11 cellular contexts compared by ENCODE assay signal in genomic region chr2:147463881-147464520, GRCh38.
DNase-seq lines count a peak whose midpoint lies in the region; ATAC-seq and FAIRE-seq lines count a peak whose summit lies in the region.
"Had no signal": no experiment of that assay in that cellular context is flagged by ENCODE, and none has a peak within 500 bp of the region (broad histone marks: within the 10 kb centered on the region; RNA-seq: fewer than 3 reads in every experiment).

No MANE protein-coding gene starts in this region.

- H3K36me3 ChIP-seq in mesenchymal stem cell (ENCODE audit: control insufficient read depth in 1 of 2, insufficient read depth in 2 of 2, low read depth in 1 of 2, low read length in 2 of 2) = no peaks in the 10 kb centered on the region

- DNase-seq in kidney tubule cell (ENCODE audit: low spot score) (peak; percentile 91), UCSD-AML1 (lab: John Stamatoyannopoulos, UW; ENCODE audit: unreplicated experiment) (no peak), urothelium cell line (ENCODE audit: low spot score) (no peak), AG08396 (ENCODE audit: low spot score) (no peak), mesenchymal stem cell (no peak)
- DNase-seq: activated T-cell treated with anti-CD3 and anti-CD28 coated beads for 4 hours, NCI-H524 treated with DMSO at 0.1 percent for 48 hours, T-cell had no signal

- H2BK15ac ChIP-seq in mesenchymal stem cell (ENCODE audit: low read depth, poor library complexity, severe bottlenecking) = no peak overlapping the region

- peaks cover 0 to 9% of the 10 kb centered on the region in 2 experiments for H3K27me3 ChIP-seq in mesenchymal stem cell (ENCODE audit: control insufficient read depth in 1 of 2, insufficient read depth in 1 of 2, low read length in 2 of 2)

- no peak overlapping the region for H2AK5ac ChIP-seq in mesenchymal stem cell (ENCODE audit: low read length, severe bottlenecking)

- H2AFZ ChIP-seq in mesenchymal stem cell (ENCODE audit: low read depth, low read length) = no peak overlapping the region

- no peak overlapping the region for H3K23ac ChIP-seq in mesenchymal stem cell (ENCODE audit: low read length in 2 of 2)

- no peak overlapping the region for H3K9ac ChIP-seq in mesenchymal stem cell (ENCODE audit: low read length)

- H3K4me3 ChIP-seq in mesenchymal stem cell (ENCODE audit: insufficient read depth in 1 of 2, low read depth in 1 of 2, low read length in 2 of 2) = no peak overlapping the region

- no peak overlapping the region for H3K27ac ChIP-seq in mesenchymal stem cell (ENCODE audit: low read length, poor library complexity, severe bottlenecking)

- H3K4me2 ChIP-seq in mesenchymal stem cell (ENCODE audit: low read length, poor library complexity, severe bottlenecking) = no peak overlapping the region

- H3K18ac ChIP-seq in mesenchymal stem cell (ENCODE audit: low read depth in 1 of 2, low read length in 2 of 2) = no peak overlapping the region

- no peak overlapping the region for H3K14ac ChIP-seq in mesenchymal stem cell (ENCODE audit: low read length in 2 of 2)

- H2BK120ac ChIP-seq in mesenchymal stem cell (ENCODE audit: low read depth, low read length) = no peak overlapping the region

- no peaks in the 10 kb centered on the region for H3K9me3 ChIP-seq in mesenchymal stem cell (ENCODE audit: control insufficient read depth, low read length)

- no peaks in the 10 kb centered on the region for H3K79me1 ChIP-seq in mesenchymal stem cell (replicated peaks; ENCODE audit: low read length, poor library complexity, severe bottlenecking)

- no peak overlapping the region for H4K91ac ChIP-seq in mesenchymal stem cell (ENCODE audit: low read length)

- H4K8ac ChIP-seq in mesenchymal stem cell (ENCODE audit: low read length) = no peak overlapping the region

- no peak overlapping the region for H2BK5ac ChIP-seq in mesenchymal stem cell (ENCODE audit: low read depth, low read length, poor library complexity, severe bottlenecking)

- peak; percentile 65 for ATAC-seq in GM18502 (IDR thresholded peaks at IDR 0.05; ENCODE audit: poor library complexity, unreplicated experiment)
- peak; percentile 94 for ATAC-seq in GM21529 (IDR thresholded peaks at IDR 0.05; ENCODE audit: unreplicated experiment)
- peak; percentile 96 for ATAC-seq in HG03175 (IDR thresholded peaks at IDR 0.05; ENCODE audit: unreplicated experiment)
- ATAC-seq: T-cell had no signal

- H3K4me1 ChIP-seq in mesenchymal stem cell (ENCODE audit: control insufficient read depth, insufficient read depth, low read depth, low read length) = peaks cover 1% of the 10 kb centered on the region

- H2BK12ac ChIP-seq in mesenchymal stem cell (ENCODE audit: low read length in 2 of 2) = no peak overlapping the region

- WGBS in mesenchymal stem cell = 84% methylated on average over 7 of the region's 8 CpGs

- FAIRE-seq in urothelium cell line (lab: Jason Lieb, UNC) = no peak

- H3K4ac ChIP-seq in mesenchymal stem cell (ENCODE audit: low read depth in 1 of 2, low read length in 2 of 2) = no peak overlapping the region
